In genomic region chr17:51260237-51260959, GRCh38 we compare ENCODE assay signal across 1 cellular context.
TF ChIP-seq lines count a peak whose summit lies in the region.

TSS of gene UTP18 (plus strand) at chr17:51260546. CDS start at chr17:51260585, 39 bp downstream.

TF ChIP-seq in HepG2, 621 proteins besides CTCF, POLR2A, EP300 and RAD21 (continued from another document and continues in another):
- TF ChIP-seq ZNF574 (CRISPR knock-in tag; IDR thresholded peaks at IDR 0.05): peak; percentile 79
- TF ChIP-seq ZNF670 (CRISPR knock-in tag; IDR thresholded peaks at IDR 0.05; ENCODE audit: borderline replicate concordance): peak; percentile 99
- TF ChIP-seq SMC3 (IDR thresholded peaks at IDR 0.05; ENCODE audit: low read length): no peak
- TF ChIP-seq ZNF577 (CRISPR knock-in tag; IDR thresholded peaks at IDR 0.05; ENCODE audit: borderline replicate concordance, low read depth): peak; percentile 95; the same call in 1 of the 2 replicates
- peak; percentile 78 for TF ChIP-seq TARDBP (CRISPR knock-in tag; IDR thresholded peaks at IDR 0.05)
- TF ChIP-seq ZNF777 (CRISPR knock-in tag; IDR thresholded peaks at IDR 0.05): peak; percentile 88
- peak; percentile 73; the same call in 1 of the 2 replicates for TF ChIP-seq GATAD1 (CRISPR knock-in tag; IDR thresholded peaks at IDR 0.05)
- TF ChIP-seq KDM5A (IDR thresholded peaks at IDR 0.05; ENCODE audit: borderline replicate concordance, low read length): peak; percentile 62; the same call in 1 of the 2 replicates
- TF ChIP-seq ATF6 (CRISPR knock-in tag; conservative IDR thresholded peaks at IDR 0.05): peak; percentile 70
- TF ChIP-seq YY1 (IDR thresholded peaks at IDR 0.05; ENCODE audit: insufficient read depth, insufficient replicate concordance, low read depth, low read length): peak; percentile 11
- peak; percentile 93; the same call in 1 of the 2 replicates for TF ChIP-seq E2F2 (CRISPR knock-in tag; IDR thresholded peaks at IDR 0.05; ENCODE audit: borderline replicate concordance)
- TF ChIP-seq ZNF672 (CRISPR knock-in tag; IDR thresholded peaks at IDR 0.05): no peak
- TF ChIP-seq GZF1 (CRISPR knock-in tag; IDR thresholded peaks at IDR 0.05): peak; percentile 92
- TF ChIP-seq SKIL (CRISPR knock-in tag; IDR thresholded peaks at IDR 0.05; ENCODE audit: borderline replicate concordance): peak; percentile 36; the same call in 1 of the 2 replicates
- no peak for TF ChIP-seq NCOA5 (CRISPR knock-in tag; IDR thresholded peaks at IDR 0.05)
- peak; percentile 75; the same call in 1 of the 2 replicates for TF ChIP-seq ARHGAP35 (CRISPR knock-in tag; IDR thresholded peaks at IDR 0.05; ENCODE audit: borderline replicate concordance)
- peak; percentile 67; the same call in 1 of the 2 replicates for TF ChIP-seq SMYD3 (CRISPR knock-in tag; IDR thresholded peaks at IDR 0.05)
- TF ChIP-seq ZBTB20 (CRISPR knock-in tag; IDR thresholded peaks at IDR 0.05; ENCODE audit: borderline replicate concordance, low read depth): peak; percentile 74; the same call in 1 of the 2 replicates
- peak; percentile 90 for TF ChIP-seq ARID4A (CRISPR knock-in tag; IDR thresholded peaks at IDR 0.05; ENCODE audit: borderline replicate concordance)
- TF ChIP-seq CHD2 (IDR thresholded peaks at IDR 0.05; ENCODE audit: low read depth, low read length): peak; percentile 15; the same call in 1 of the 2 replicates
- peak; percentile 70; the same call in 1 of the 2 replicates for TF ChIP-seq DZIP1 (CRISPR knock-in tag; IDR thresholded peaks at IDR 0.05)
- TF ChIP-seq ZBTB21 (CRISPR knock-in tag; IDR thresholded peaks at IDR 0.05): no peak; the same call in 1 of the 2 replicates
- TF ChIP-seq PAXIP1 (CRISPR knock-in tag; conservative IDR thresholded peaks at IDR 0.05): peak; percentile 17; the same call in 1 of the 2 replicates
- peak; percentile 86 for TF ChIP-seq BORCS8-MEF2B (CRISPR knock-in tag; IDR thresholded peaks at IDR 0.05)
- no peak for TF ChIP-seq ZC3H4 (CRISPR knock-in tag; IDR thresholded peaks at IDR 0.05; ENCODE audit: borderline replicate concordance)
- TF ChIP-seq ZNF691 (CRISPR knock-in tag; IDR thresholded peaks at IDR 0.05; ENCODE audit: borderline replicate concordance, low read depth): peak; percentile 96
- TF ChIP-seq KAT2B (IDR thresholded peaks at IDR 0.05; ENCODE audit: borderline replicate concordance, low read depth, low read length): no peak
- TF ChIP-seq ZNF207 (IDR thresholded peaks at IDR 0.05; ENCODE audit: borderline replicate concordance): no peak
- TF ChIP-seq HIVEP1 (CRISPR knock-in tag; IDR thresholded peaks at IDR 0.05): peak; percentile 98
- TF ChIP-seq ZNF34 (CRISPR knock-in tag; IDR thresholded peaks at IDR 0.05; ENCODE audit: borderline replicate concordance): peak; percentile 97
- no peak for TF ChIP-seq ZMAT5 (CRISPR knock-in tag; IDR thresholded peaks at IDR 0.05; ENCODE audit: borderline replicate concordance, low read depth)
- TF ChIP-seq PPARG (CRISPR knock-in tag; conservative IDR thresholded peaks at IDR 0.05): peak; percentile 67
- TF ChIP-seq ZFAT (CRISPR knock-in tag; conservative IDR thresholded peaks at IDR 0.05): peak; percentile 84; the same call in 1 of the 2 replicates
- TF ChIP-seq TBX2 (CRISPR knock-in tag; IDR thresholded peaks at IDR 0.05; ENCODE audit: borderline replicate concordance): peak; percentile 92
- no peak for TF ChIP-seq TEAD3 (CRISPR knock-in tag; optimal IDR thresholded peaks at IDR 0.05; ENCODE audit: borderline replicate concordance)
- TF ChIP-seq NFE2L1 (CRISPR knock-in tag; IDR thresholded peaks at IDR 0.05; ENCODE audit: borderline replicate concordance): peak; percentile 69
- TF ChIP-seq ZEB1 (IDR thresholded peaks at IDR 0.05; ENCODE audit: insufficient replicate concordance, low read depth): no peak
